In genomic region chr10:9608592-9608991, GRCh38 we compare ENCODE assay signal across 13 cellular contexts.
DNase-seq lines count a peak whose midpoint lies in the region; ATAC-seq and TF ChIP-seq lines count a peak whose summit lies in the region.
"Had no signal": no experiment of that assay in that cellular context is flagged by ENCODE, and none has a peak within 500 bp of the region (broad histone marks: within the 10 kb centered on the region; RNA-seq: fewer than 3 reads in every experiment).

No MANE protein-coding gene starts in this region.

- DNase-seq in T47D (ENCODE audit: low read depth in 1 of 2, low spot score in 1 of 2) (peak; percentile 5 to 25), mammary epithelial cell (no peak), amniotic epithelial cell (ENCODE audit: low read depth) (peak; percentile 42), hepatocyte (ENCODE audit: low spot score) (peak; percentile 32), tibial artery (no peak), iPS-NIHi7 (ENCODE audit: extremely low spot score) (no peak)
- DNase-seq: activated CD4-positive, alpha-beta T cell treated with anti-CD3 and anti-CD28 coated beads for 36 hours; activated naive CD4-positive, alpha-beta T cell; naive B cell; NCI-H1417 treated with DMSO at 0.1 percent for 48 hours; uterus had no signal

- H3K4me1 ChIP-seq in mammary epithelial cell (ENCODE audit: insufficient read depth, low read length) (no peaks in the 10 kb centered on the region), hepatocyte (ENCODE audit: insufficient read depth) (peaks cover 8% of the 10 kb centered on the region), tibial artery (no peaks in the 10 kb centered on the region)
- H3K4me1 ChIP-seq: uterus had no signal

- intact Hi-C loops in mammary epithelial cell (cut with micrococcal nuclease), result no loop called here
- intact Hi-C loops in tibial artery (cut with DNase I; ENCODE audit: low total_unique reads), result no loop called here

- in situ Hi-C loops in T47D (cut with HindIII; ENCODE audit: low pct_unique_long_range_greater_than_20kb, low sequenced_read_pairs), result no loop called here
- in situ Hi-C loops in mammary epithelial cell (cut with MboI; ENCODE audit: low sequenced_read_pairs in 2 of 2), result no loop called here

- no peak overlapping the region for H3K9ac ChIP-seq in mammary epithelial cell (ENCODE audit: insufficient read depth, low read length)

- H3K79me2 ChIP-seq in mammary epithelial cell (ENCODE audit: insufficient read depth, low read length), result no peaks in the 10 kb centered on the region
- H3K79me2 ChIP-seq in hepatocyte, result no peaks in the 10 kb centered on the region

- H2AFZ ChIP-seq in mammary epithelial cell (ENCODE audit: low read depth, low read length) (no peak overlapping the region), hepatocyte (no peak overlapping the region)

- TF ChIP-seq CTCF in mammary epithelial cell (conservative IDR thresholded peaks at IDR 0.05 in 1 of 2, IDR thresholded peaks at IDR 0.05 in 1 of 2; ENCODE audit: extremely low read depth in 1 of 2, insufficient read depth in 1 of 2, low read depth in 1 of 2, low read length in 2 of 2), result no peak
- TF ChIP-seq CTCF in hepatocyte (IDR thresholded peaks at IDR 0.05; ENCODE audit: poor library complexity), result peak; percentile 65
- peak; percentile 8 to 26 for TF ChIP-seq CTCF in tibial artery (IDR thresholded peaks at IDR 0.05)

- H3K4me2 ChIP-seq in mammary epithelial cell (ENCODE audit: insufficient read depth, low read depth, low read length) (no peak overlapping the region), hepatocyte (no peak overlapping the region)

- ATAC-seq in HG03354 (IDR thresholded peaks at IDR 0.05; ENCODE audit: poor library complexity, severe bottlenecking, unreplicated experiment), result no peak
- no peak for ATAC-seq in HG03432 (IDR thresholded peaks at IDR 0.05; ENCODE audit: unreplicated experiment)
- ATAC-seq: activated CD4-positive, alpha-beta T cell treated with anti-CD3 and anti-CD28 coated beads for 36 hours had no signal

- CTCF ChIA-PET in mammary epithelial cell (lab: Charles Lee; ENCODE audit: low non-redundant PET), result no interaction called here

- H3K9me3 ChIP-seq in mammary epithelial cell (replicated peaks; ENCODE audit: insufficient read depth, low read length), result peaks cover 13% of the 10 kb centered on the region
- no peaks in the 10 kb centered on the region for H3K9me3 ChIP-seq in hepatocyte (ENCODE audit: low read depth)
- H3K9me3 ChIP-seq in tibial artery, result no peaks in the 10 kb centered on the region
- H3K9me3 ChIP-seq: uterus had no signal

- no peaks in the 10 kb centered on the region for H3K9me2 ChIP-seq in hepatocyte (replicated peaks; ENCODE audit: insufficient read depth)

- no TSS peak for BruUV-seq in mammary epithelial cell (replicated peaks; lab: Mats Ljungman, UMichigan)

- H3K27ac ChIP-seq in mammary epithelial cell (ENCODE audit: insufficient read depth, low read depth, low read length) (no peak overlapping the region), hepatocyte (no peak overlapping the region), tibial artery (no peak overlapping the region)
- H3K27ac ChIP-seq: uterus had no signal

- dilution Hi-C loops in mammary epithelial cell (cut with HindIII; ENCODE audit: low sequenced_read_pairs), result no loop called here

- H3K4me3 ChIP-seq in mammary epithelial cell (replicated peaks in 1 of 3; ENCODE audit: insufficient read depth in 1 of 3, low read depth in 2 of 3, low read length in 3 of 3) (no peak overlapping the region), hepatocyte (no peak overlapping the region), tibial artery (no peak overlapping the region)
- H3K4me3 ChIP-seq: uterus had no signal

- H4K20me1 ChIP-seq in mammary epithelial cell (ENCODE audit: insufficient read depth, low read length) (no peaks in the 10 kb centered on the region), hepatocyte (ENCODE audit: insufficient read depth, poor library complexity, severe bottlenecking) (no peaks in the 10 kb centered on the region)

- H3K27me3 ChIP-seq in mammary epithelial cell (ENCODE audit: insufficient read depth, low read length), result no peaks in the 10 kb centered on the region
- H3K27me3 ChIP-seq in hepatocyte, result no peaks in the 10 kb centered on the region
- H3K27me3 ChIP-seq in tibial artery, result no peaks in the 10 kb centered on the region
- H3K27me3 ChIP-seq: uterus had no signal

- H3K36me3 ChIP-seq in mammary epithelial cell (ENCODE audit: insufficient read depth, low read length) (no peaks in the 10 kb centered on the region), hepatocyte (replicated peaks; ENCODE audit: insufficient read depth, low read depth) (no peaks in the 10 kb centered on the region), tibial artery (no peaks in the 10 kb centered on the region)
- H3K36me3 ChIP-seq: uterus had no signal

Comparison
In these comparisons a context has a peak if more than half of its experiments do, and no peak if none do; other contexts are left out.
1. DNase-seq: peak in T47D (2 of 2), amniotic epithelial cell (single experiment) and hepatocyte (single experiment); none in mammary epithelial cell (single experiment), tibial artery (0 of 2) and iPS-NIHi7 (single experiment).
2. CTCF ChIP-seq: peak in hepatocyte (single experiment) and tibial artery (2 of 2); none in mammary epithelial cell (0 of 2).